In the genomic region with DNA sequence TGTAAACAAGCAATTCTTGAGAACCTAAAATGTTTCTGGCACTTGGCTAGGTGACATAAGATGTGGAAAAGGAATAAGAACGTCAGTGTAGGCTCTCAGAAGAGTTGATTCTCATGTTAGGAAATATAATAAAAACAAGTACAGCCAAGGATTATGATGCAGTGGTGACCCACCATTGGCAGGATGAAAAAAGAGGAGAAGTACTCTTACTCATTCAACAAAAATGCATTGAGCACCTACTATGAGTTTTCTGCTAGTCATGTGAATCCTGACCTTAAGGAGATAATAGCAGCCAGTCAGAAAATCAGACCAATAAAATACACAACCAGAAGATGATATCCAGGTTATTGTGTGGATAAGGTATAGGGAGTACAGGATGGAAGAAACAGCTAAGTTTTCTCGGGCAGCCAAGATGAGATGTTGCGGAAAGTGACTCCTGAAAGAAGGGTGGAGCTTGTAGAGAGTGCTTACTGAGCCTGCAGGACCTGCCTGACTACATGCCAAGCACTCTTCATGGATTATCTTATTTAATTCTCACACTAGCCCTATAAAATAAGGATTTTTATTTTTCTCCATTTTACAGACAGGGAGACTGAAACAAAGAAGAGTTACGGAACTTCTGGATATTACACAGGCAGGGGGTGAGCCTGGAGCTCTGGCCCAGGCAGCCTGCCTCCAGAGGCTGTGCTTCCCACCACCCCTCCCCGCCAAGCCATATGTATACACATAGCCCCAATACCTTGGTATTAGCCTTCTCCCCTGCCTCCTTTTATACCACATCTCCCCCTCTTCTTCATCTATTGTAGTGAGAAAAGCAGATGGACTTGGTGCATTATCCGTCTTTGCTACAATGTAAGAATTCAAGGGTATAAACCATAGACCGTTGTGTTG, we compare ENCODE assay signal across 1 cellular context.
TF ChIP-seq lines count a peak whose summit lies in the region.

No MANE protein-coding gene starts in this region.

TF ChIP-seq in GM23338, 12 proteins besides CTCF, POLR2A, EP300 and RAD21:
- no peak for TF ChIP-seq EZH2 (IDR thresholded peaks at IDR 0.05; ENCODE audit: low read depth, unreplicated experiment)
- TF ChIP-seq, protein P1, sequence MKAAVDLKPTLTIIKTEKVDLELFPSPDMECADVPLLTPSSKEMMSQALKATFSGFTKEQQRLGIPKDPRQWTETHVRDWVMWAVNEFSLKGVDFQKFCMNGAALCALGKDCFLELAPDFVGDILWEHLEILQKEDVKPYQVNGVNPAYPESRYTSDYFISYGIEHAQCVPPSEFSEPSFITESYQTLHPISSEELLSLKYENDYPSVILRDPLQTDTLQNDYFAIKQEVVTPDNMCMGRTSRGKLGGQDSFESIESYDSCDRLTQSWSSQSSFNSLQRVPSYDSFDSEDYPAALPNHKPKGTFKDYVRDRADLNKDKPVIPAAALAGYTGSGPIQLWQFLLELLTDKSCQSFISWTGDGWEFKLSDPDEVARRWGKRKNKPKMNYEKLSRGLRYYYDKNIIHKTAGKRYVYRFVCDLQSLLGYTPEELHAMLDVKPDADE (IDR thresholded peaks at IDR 0.05): no peak
- no peak for TF ChIP-seq EZH2phosphoT487 (IDR thresholded peaks at IDR 0.05; ENCODE audit: unreplicated experiment)
- no peak for TF ChIP-seq JUNB (IDR thresholded peaks at IDR 0.05; ENCODE audit: unreplicated experiment)
- TF ChIP-seq NANOG (IDR thresholded peaks at IDR 0.05; ENCODE audit: borderline replicate concordance): no peak
